Comparison of ENCODE assay signal across 15 cellular contexts in the genomic region with DNA sequence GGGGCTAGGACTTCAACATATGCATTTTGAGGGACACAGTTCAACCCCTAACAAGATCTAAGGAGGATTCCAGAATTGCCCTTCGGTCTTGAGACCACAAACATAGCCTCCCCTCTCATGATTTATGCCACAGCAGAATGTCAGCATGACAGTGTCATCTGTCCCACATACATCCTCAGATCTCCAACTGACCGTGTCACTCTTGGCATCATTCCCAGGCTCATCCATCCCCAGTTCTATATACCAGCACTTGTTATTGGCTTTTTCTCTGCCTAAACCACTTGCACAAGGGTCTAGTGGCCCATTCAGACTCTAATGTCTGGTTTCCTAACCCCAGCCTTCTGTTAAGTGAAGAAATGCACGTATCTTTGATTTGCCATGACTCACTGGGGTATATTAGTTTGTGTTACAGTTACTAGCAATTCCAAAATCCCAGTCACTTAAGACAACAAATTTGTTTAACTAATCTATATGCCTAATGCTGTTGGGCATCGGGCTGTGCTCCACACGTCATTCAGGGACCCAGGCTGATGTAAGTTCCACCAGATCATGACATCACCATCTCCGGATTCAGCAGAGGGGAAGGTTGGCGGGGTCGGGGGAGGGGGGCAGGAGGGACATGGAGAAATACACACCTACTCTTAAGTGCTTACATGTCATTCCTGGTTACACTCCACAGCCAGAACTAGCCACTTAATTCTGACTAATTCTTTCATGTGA.
DNase-seq lines count a peak whose midpoint lies in the region; ATAC-seq and TF ChIP-seq lines count a peak whose summit lies in the region.
"Had no signal": no experiment of that assay in that cellular context is flagged by ENCODE, and none has a peak within 500 bp of the region (broad histone marks: within the 10 kb centered on the region; RNA-seq: fewer than 3 reads in every experiment).

No MANE protein-coding gene starts in this region.

- no peaks in the 10 kb centered on the region for H3K36me3 ChIP-seq in tibial artery

- H3K27ac ChIP-seq in tibial artery, result no peak overlapping the region

- peak; percentile 12 for DNase-seq in NCI-H2196 (lab: John Stamatoyannopoulos, UW; ENCODE audit: unreplicated experiment)
- no peak for DNase-seq in NCI-H2196 treated with DMSO at 0.1 percent for 48 hours (lab: John Stamatoyannopoulos, UW; ENCODE audit: unreplicated experiment)
- DNase-seq in NCI-H187 treated with DMSO at 0.1 percent for 48 hours (lab: John Stamatoyannopoulos, UW), result peak; percentile 85
- DNase-seq in NCI-H748 (lab: John Stamatoyannopoulos, UW; ENCODE audit: unreplicated experiment), result peak; percentile 81
- no peak for DNase-seq in tibial artery
- no peak for DNase-seq in D341Med (ENCODE audit: low spot score)
- DNase-seq: Caco-2, GOT3, KBM-7, NCI-H1436, NCI-H774 had no signal

- no peaks in the 10 kb centered on the region for H3K4me1 ChIP-seq in tibial artery
- H3K4me1 ChIP-seq: Caco-2 had no signal

- peaks cover 0 to 10% of the 10 kb centered on the region in 2 donors for H3K27me3 ChIP-seq in tibial artery

- intact Hi-C loops in tibial artery (cut with DNase I; ENCODE audit: low total_unique reads), result no loop called here

- ATAC-seq in HG03097 (IDR thresholded peaks at IDR 0.05; ENCODE audit: low FRiP score, unreplicated experiment) (no peak), GM21576 (IDR thresholded peaks at IDR 0.05; ENCODE audit: unreplicated experiment) (no peak)
- ATAC-seq: Panc1, Right ventricle myocardium inferior had no signal

- TF ChIP-seq CTCF in tibial artery (IDR thresholded peaks at IDR 0.05), result no peak

- H3K9me3 ChIP-seq in tibial artery, result no peaks in the 10 kb centered on the region
- H3K9me3 ChIP-seq: Caco-2 had no signal

- no peak overlapping the region for H3K4me3 ChIP-seq in tibial artery

Comparison
In these comparisons a context has a peak if more than half of its experiments do, and no peak if none do; other contexts are left out.
1. DNase-seq: peak in NCI-H2196 (single experiment), NCI-H187 treated with DMSO at 0.1 percent for 48 hours (single experiment) and NCI-H748 (single experiment); none in NCI-H2196 treated with DMSO at 0.1 percent for 48 hours (single experiment), tibial artery (0 of 2) and D341Med (single experiment).